ENCODE assay signal across 8 cellular contexts in the genomic region with DNA sequence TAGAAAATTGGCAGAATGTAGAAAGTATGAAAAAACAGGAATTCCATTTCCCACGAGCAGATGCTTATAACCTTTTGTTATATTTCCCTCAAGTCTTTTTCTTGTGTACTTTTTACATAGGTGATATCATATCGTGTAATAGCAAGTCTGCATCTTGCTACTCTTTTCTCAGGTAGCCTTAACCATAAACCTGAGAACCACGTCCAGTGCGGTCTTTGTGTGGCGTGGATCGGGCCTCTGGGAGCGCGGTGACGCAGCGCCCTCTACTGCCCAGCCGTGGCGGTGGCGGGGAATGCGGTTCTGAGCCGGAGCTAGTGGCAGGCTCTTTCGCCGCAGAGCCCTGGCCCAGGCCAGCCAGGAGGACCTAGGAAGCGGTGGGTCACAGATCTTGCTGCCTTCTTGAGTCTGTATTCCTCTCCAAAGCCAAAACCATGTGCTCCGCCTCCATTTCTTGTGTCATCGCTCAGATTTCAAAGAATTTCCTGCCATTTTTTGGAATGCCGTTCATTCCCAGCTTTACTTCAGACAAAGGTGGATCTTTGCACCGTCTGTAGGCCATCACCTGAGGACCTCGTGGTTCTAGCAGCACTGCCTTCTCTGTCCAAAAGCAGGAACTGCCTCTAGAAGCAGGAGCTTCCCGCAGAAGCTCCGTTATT.
DNase-seq lines count a peak whose midpoint lies in the region; ATAC-seq, FAIRE-seq and TF ChIP-seq lines count a peak whose summit lies in the region.

No MANE protein-coding gene starts in this region.

- H3K4me3 ChIP-seq in KMS-11 (IDR thresholded peaks at IDR 0.05; ENCODE audit: insufficient read depth, low read depth, low read length) (no peak overlapping the region), hepatocyte (no peak overlapping the region), skeletal muscle satellite cell (ENCODE audit: low read length) (no peak overlapping the region)

- 29% methylated on average over 25 of the region's 25 CpGs for WGBS in hepatocyte (ENCODE audit: low lambda C conversion rate, missing lambda C conversion rate)

- H3K36me3 ChIP-seq in KMS-11 (ENCODE audit: insufficient read depth) (no peaks in the 10 kb centered on the region), hepatocyte (replicated peaks; ENCODE audit: insufficient read depth, low read depth) (peaks cover 3% of the 10 kb centered on the region), skeletal muscle satellite cell (ENCODE audit: insufficient read depth, low read length) (no peaks in the 10 kb centered on the region)

- H4K20me1 ChIP-seq in KMS-11 (ENCODE audit: insufficient read depth) (no peaks in the 10 kb centered on the region), hepatocyte (ENCODE audit: insufficient read depth, poor library complexity, severe bottlenecking) (no peaks in the 10 kb centered on the region)

- H2AFZ ChIP-seq in KMS-11 (ENCODE audit: low read depth) (peak overlapping the region; percentile 8; the same call in 1 of the 2 replicates), hepatocyte (no peak overlapping the region)

- ATAC-seq in GM21786 (IDR thresholded peaks at IDR 0.05; ENCODE audit: unreplicated experiment) (no peak), GM18873 (IDR thresholded peaks at IDR 0.05; ENCODE audit: low FRiP score, unreplicated experiment) (no peak)

- DNase-seq in D721Med (ENCODE audit: insufficient read length, low spot score) (peak; percentile 85), T-helper 9 cell (peak; percentile 65), anterior cingulate cortex (lab: John Stamatoyannopoulos, UW) (peak in 54 of 58 donors; percentile 36 to 86 (median 70)), hepatocyte (ENCODE audit: low spot score) (peak; percentile 84)

- H3K4me1 ChIP-seq in KMS-11 (ENCODE audit: low read depth, poor library complexity, severe bottlenecking) (peaks cover 54% of the 10 kb centered on the region), hepatocyte (ENCODE audit: insufficient read depth) (no peaks in the 10 kb centered on the region), skeletal muscle satellite cell (ENCODE audit: control insufficient read depth, insufficient read depth, low read length) (peaks cover 5% of the 10 kb centered on the region)

- H3K27ac ChIP-seq in KMS-11 (peak overlapping the region; percentile 82; the same call in 1 of the 2 replicates), hepatocyte (no peak overlapping the region)

- H3K27me3 ChIP-seq in KMS-11 (ENCODE audit: insufficient read depth, low read depth) (no peaks in the 10 kb centered on the region), hepatocyte (no peaks in the 10 kb centered on the region), skeletal muscle satellite cell (ENCODE audit: control insufficient read depth, insufficient read depth, low read length) (no peaks in the 10 kb centered on the region)

- H3K9me3 ChIP-seq in hepatocyte (ENCODE audit: low read depth) (no peaks in the 10 kb centered on the region), skeletal muscle satellite cell (replicated peaks; ENCODE audit: low read length) (no peaks in the 10 kb centered on the region)

- no peak for FAIRE-seq in D721Med (lab: Jason Lieb, UNC)

- no peaks in the 10 kb centered on the region for H3K9me2 ChIP-seq in hepatocyte (replicated peaks; ENCODE audit: insufficient read depth)

- H3K4me2 ChIP-seq in KMS-11, result peak overlapping the region; percentile 94
- H3K4me2 ChIP-seq in hepatocyte, result no peak overlapping the region
- peak overlapping the region; percentile 32 for H3K4me2 ChIP-seq in skeletal muscle satellite cell (ENCODE audit: low read length)

- peak; percentile 91 for TF ChIP-seq CTCF in D721Med (IDR thresholded peaks at IDR 0.05; ENCODE audit: insufficient read depth, missing control alignments)
- peak; percentile 98 for TF ChIP-seq CTCF in KMS-11 (conservative IDR thresholded peaks at IDR 0.05; ENCODE audit: low read depth, low read length)
- TF ChIP-seq CTCF in hepatocyte (IDR thresholded peaks at IDR 0.05; ENCODE audit: poor library complexity), result peak; percentile 98

- H3K9ac ChIP-seq in KMS-11 (no peak overlapping the region), skeletal muscle satellite cell (ENCODE audit: low read depth, low read length) (no peak overlapping the region)

- no peaks in the 10 kb centered on the region for H3K79me2 ChIP-seq in KMS-11 (ENCODE audit: insufficient read depth, low read depth)
- H3K79me2 ChIP-seq in hepatocyte, result no peaks in the 10 kb centered on the region
